9 cellular contexts compared by ENCODE assay signal in the genomic region with DNA sequence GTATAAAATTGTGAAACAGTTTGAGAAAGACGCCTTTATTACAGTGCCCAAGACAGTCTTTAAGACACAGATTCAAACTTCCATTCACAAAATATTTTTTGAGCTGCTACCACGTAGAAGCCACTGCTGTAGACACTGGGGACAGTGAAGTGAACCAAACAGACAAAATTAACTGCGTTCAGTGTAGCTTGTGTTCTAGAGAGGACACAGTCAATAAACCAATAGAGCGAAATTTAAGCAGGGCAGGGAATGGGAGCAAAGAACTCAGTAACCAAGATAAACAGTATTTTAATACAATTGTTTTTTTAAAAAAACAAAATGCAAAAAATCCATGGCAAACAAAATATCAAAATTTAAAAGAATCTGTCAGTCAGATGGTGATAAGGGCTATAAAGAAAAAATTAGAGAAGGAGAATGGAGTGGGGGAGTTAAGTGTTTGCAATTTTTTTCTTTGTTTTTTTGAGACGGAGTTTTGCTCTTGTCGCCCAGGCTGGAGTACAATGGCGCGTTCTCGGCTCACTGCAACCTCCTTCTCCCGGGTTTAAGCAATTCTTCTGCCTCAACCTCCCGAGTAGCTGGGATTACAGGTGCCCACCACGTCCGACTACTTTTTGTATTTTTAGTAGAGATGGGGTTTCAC. TPM values are rescaled to one million over a fixed set of nuclear protein-coding genes. Genes with fewer than 3 reads are reported as not detected.
DNase-seq lines count a peak whose midpoint lies in the region; ATAC-seq, FAIRE-seq and TF ChIP-seq lines count a peak whose summit lies in the region.
"Had no signal": no experiment of that assay in that cellular context is flagged by ENCODE, and none has a peak within 500 bp of the region (broad histone marks: within the 10 kb centered on the region; RNA-seq: fewer than 3 reads in every experiment).

No MANE protein-coding gene starts in this region.

- no TSS peak for BruUV-seq in MCF 10A (replicated peaks; lab: Mats Ljungman, UMichigan)

- peak overlapping the region; percentile 95 for H3K27ac Mint-ChIP-seq in MCF 10A (ENCODE audit: low read depth, unreplicated experiment)

- H3K27me3 Mint-ChIP-seq in activated T-cell treated with anti-CD3 and anti-CD28 coated beads, Interleukin-2, amount 50 U/mL, for 4 hours (ENCODE audit: low read depth), result no peaks in the 10 kb centered on the region
- no peaks in the 10 kb centered on the region for H3K27me3 Mint-ChIP-seq in MCF 10A (ENCODE audit: insufficient read depth, unreplicated experiment)

- H3K4me1 ChIP-seq in mucosa of rectum (ENCODE audit: control insufficient read depth in 2 of 2, insufficient read depth in 2 of 2, low read length in 2 of 2), result peaks cover 8 to 12% of the 10 kb centered on the region in 2 donors

- peak; percentile 4 to 5 for ATAC-seq in activated T-cell treated with anti-CD3 and anti-CD28 coated beads, Interleukin-2, amount 50 U/mL, for 4 hours
- ATAC-seq in HG03378 (IDR thresholded peaks at IDR 0.05; ENCODE audit: unreplicated experiment), result peak; percentile 20

- no peak for DNase-seq in activated T-cell treated with anti-CD3 and anti-CD28 coated beads, Interleukin-2, amount 50 U/mL, for 4 hours
- no peak for DNase-seq in activated T-cell treated with anti-CD3 and anti-CD28 coated beads, Interleukin-2, amount 50 U/mL, for 48 hours
- no peak for DNase-seq in MCF 10A (ENCODE audit: unreplicated experiment)
- DNase-seq in SIG-M5 treated with dmso at 0.1 percent for 504 hours (lab: John Stamatoyannopoulos, UW; ENCODE audit: unreplicated experiment), result no peak
- DNase-seq in frontal cortex (ENCODE audit: low spot score in 2 of 2), result no peak
- no peak for DNase-seq in NCI-H2029 (lab: John Stamatoyannopoulos, UW)

- peak overlapping the region; percentile 54 to 71 for H3K27ac ChIP-seq in mucosa of rectum (ENCODE audit: low read depth in 2 of 2, low read length in 2 of 2)

- CTCF ChIA-PET in MCF 10A (lab: Yijun Ruan, JAX), result interaction anchor here (1.0 kb wide), 2 partner anchors 45 to 277 kb away, joined by 4 read pairs; no protein-coding TSS in a partner anchor

- H3K4me1 Mint-ChIP-seq in activated T-cell treated with anti-CD3 and anti-CD28 coated beads, Interleukin-2, amount 50 U/mL, for 4 hours (ENCODE audit: low read depth), result peaks cover 14% of the 10 kb centered on the region
- H3K4me1 Mint-ChIP-seq in MCF 10A (ENCODE audit: insufficient read depth, unreplicated experiment), result peaks cover 8% of the 10 kb centered on the region

- H3K27me3 ChIP-seq in mucosa of rectum (ENCODE audit: control insufficient read depth in 2 of 2, insufficient read depth in 2 of 2, low read length in 2 of 2), result no peaks in the 10 kb centered on the region

- peak overlapping the region; percentile 90 for H3K4me3 Mint-ChIP-seq in activated T-cell treated with anti-CD3 and anti-CD28 coated beads, Interleukin-2, amount 50 U/mL, for 4 hours
- peak overlapping the region; percentile 95 for H3K4me3 Mint-ChIP-seq in MCF 10A (ENCODE audit: unreplicated experiment)

- POLR2A ChIA-PET in MCF 10A (lab: Yijun Ruan, JAX), result interaction anchor here (0.6 to 4.0 kb wide), 10 partner anchors 9 to 926 kb away, joined by 3 to 20 read pairs (median 3); partner anchors contain the start of genes TTC22 and TTC4

- peak overlapping the region; percentile 63 to 98 for H3K4me3 ChIP-seq in mucosa of rectum (ENCODE audit: low read length in 2 of 2)

- H3K9me3 Mint-ChIP-seq in activated T-cell treated with anti-CD3 and anti-CD28 coated beads, Interleukin-2, amount 50 U/mL, for 4 hours, result no peaks in the 10 kb centered on the region
- no peaks in the 10 kb centered on the region for H3K9me3 Mint-ChIP-seq in MCF 10A (ENCODE audit: unreplicated experiment)

- H3K9ac ChIP-seq in mucosa of rectum (ENCODE audit: low read depth in 1 of 2, low read length in 2 of 2), result peak overlapping the region; percentile 27 to 49

- H3K36me3 ChIP-seq in mucosa of rectum (ENCODE audit: control insufficient read depth in 2 of 2, insufficient read depth in 2 of 2, low read length in 2 of 2), result no peaks in the 10 kb centered on the region

- TF ChIP-seq CTCF in MCF 10A (IDR thresholded peaks at IDR 0.05; ENCODE audit: unreplicated experiment), result no peak

- intact Hi-C loops in MCF 10A (cut with micrococcal nuclease), result loop anchor here (1.0 to 5.0 kb wide), 2 partner anchors 37 to 50 kb away; partner anchors contain the start of genes TTC22 and TTC4

- H3K9me3 ChIP-seq in mucosa of rectum (ENCODE audit: control insufficient read depth in 2 of 2, low read length in 2 of 2), result no peaks in the 10 kb centered on the region

- no peak for FAIRE-seq in frontal cortex (lab: Jason Lieb, UNC)

- H3K36me3 Mint-ChIP-seq in activated T-cell treated with anti-CD3 and anti-CD28 coated beads, Interleukin-2, amount 50 U/mL, for 4 hours (ENCODE audit: insufficient read depth), result no peaks in the 10 kb centered on the region
- no peaks in the 10 kb centered on the region for H3K36me3 Mint-ChIP-seq in MCF 10A (ENCODE audit: insufficient read depth, unreplicated experiment)

RNA-seq across cellular contexts. Expression of gene PARS2, which starts 0.7 kb away (rescaled TPM):
- total RNA-seq in activated T-cell treated with anti-CD3 and anti-CD28 coated beads, Interleukin-2, amount 50 U/mL, for 4 hours, result 1 to 10 TPM; 5.5 to 7.9 (median 6.1) TPM
- 4.7 and 5.4 TPM in 2 replicates for total RNA-seq in MCF 10A (2022)
- 3.3 TPM for total RNA-seq in frontal cortex

RNA-seq across cellular contexts. Expression of gene TTC22, which starts 36.1 kb away (rescaled TPM):
- total RNA-seq in activated T-cell treated with anti-CD3 and anti-CD28 coated beads, Interleukin-2, amount 50 U/mL, for 4 hours, result 1 to 10 TPM; 1.9 to 2.8 (median 2.0) TPM
- total RNA-seq in MCF 10A (2022), result 3.0 and 3.1 TPM in 2 replicates
- total RNA-seq in frontal cortex, result under 0.01 TPM
- total RNA-seq: glomerular endothelial cell had no signal

RNA-seq across cellular contexts. Expression of gene TTC4, which starts 49.4 kb away (rescaled TPM):
- total RNA-seq in activated T-cell treated with anti-CD3 and anti-CD28 coated beads, Interleukin-2, amount 50 U/mL, for 4 hours, result 10 to 100 TPM; 52.5 to 61.2 (median 59.6) TPM
- total RNA-seq in MCF 10A (2022) (25.0 and 25.4 TPM in 2 replicates), frontal cortex (20.0 TPM)
